In the genomic region with DNA sequence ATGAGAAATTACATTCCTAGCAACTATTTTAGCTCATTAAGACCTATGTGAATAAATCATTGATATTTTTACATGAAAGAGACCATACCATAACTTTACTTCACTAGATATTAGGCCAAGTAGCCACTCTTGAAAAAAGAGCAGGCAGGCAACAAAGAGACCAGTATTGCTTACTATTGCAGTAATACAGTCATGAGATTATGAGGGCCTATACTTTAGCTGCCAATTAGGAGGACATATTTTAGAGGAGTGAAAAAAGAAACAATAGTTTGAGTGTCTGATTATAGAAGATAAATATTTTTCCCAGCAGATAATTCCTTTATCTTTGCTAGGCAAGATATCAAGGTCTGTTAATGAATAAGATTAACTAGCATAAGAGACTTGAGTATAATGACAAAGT, we compare ENCODE assay signal across 32 cellular contexts.
DNase-seq lines count a peak whose midpoint lies in the region; ATAC-seq and TF ChIP-seq lines count a peak whose summit lies in the region.
"Had no signal": no experiment of that assay in that cellular context is flagged by ENCODE, and none has a peak within 500 bp of the region (broad histone marks: within the 10 kb centered on the region; RNA-seq: fewer than 3 reads in every experiment).

No MANE protein-coding gene starts in this region.

- H3K4me3 ChIP-seq in retinal pigment epithelial cell (ENCODE audit: low read length) (no peak overlapping the region), prostate gland (no peak overlapping the region)
- no peak overlapping the region for H3K4me3 ChIP-seq in naive thymus-derived CD4-positive, alpha-beta T cell (ENCODE audit: low read length)
- H3K4me3 ChIP-seq: A549; BLaER1; BLaER1 treated with 17β-estradiol and CSF1 and Interleukin-3, amounts not matched to agents 10 nM and 100 nM had no signal

- no peaks in the 10 kb centered on the region for H3K9me3 ChIP-seq in naive thymus-derived CD4-positive, alpha-beta T cell (ENCODE audit: control insufficient read depth in 2 of 3, low read length in 3 of 3)
- no peaks in the 10 kb centered on the region for H3K9me3 ChIP-seq in prostate gland
- H3K9me3 ChIP-seq: A549; BE2C; BLaER1; BLaER1 treated with 17β-estradiol and CSF1 and Interleukin-3, amounts not matched to agents 10 nM and 100 nM; Caco-2 had no signal

- no peak overlapping the region for H3K27ac Mint-ChIP-seq in naive thymus-derived CD4-positive, alpha-beta T cell
- H3K27ac Mint-ChIP-seq: B cell; CD14-positive monocyte; CD4-positive, alpha-beta memory T cell; CD4-positive, alpha-beta T cell; CD4-positive, CD25-positive, alpha-beta regulatory T cell; CD8-positive, alpha-beta memory T cell; CD8-positive, alpha-beta T cell had no signal

- no peaks in the 10 kb centered on the region for H3K4me1 ChIP-seq in naive thymus-derived CD4-positive, alpha-beta T cell (ENCODE audit: control insufficient read depth in 2 of 2, insufficient read depth in 2 of 2, low read length in 2 of 2)
- no peaks in the 10 kb centered on the region for H3K4me1 ChIP-seq in prostate gland (replicated peaks)
- H3K4me1 ChIP-seq: A549; BE2C; BLaER1; BLaER1 treated with 17β-estradiol and CSF1 and Interleukin-3, amounts not matched to agents 10 nM and 100 nM; Caco-2 had no signal

- TF ChIP-seq CTCF in retinal pigment epithelial cell (conservative IDR thresholded peaks at IDR 0.05; ENCODE audit: low read depth, low read length), result no peak
- no peak for TF ChIP-seq CTCF in prostate gland (IDR thresholded peaks at IDR 0.05)

- ATAC-seq in naive thymus-derived CD4-positive, alpha-beta T cell, result no peak
- ATAC-seq in HG02970 (IDR thresholded peaks at IDR 0.05; ENCODE audit: low FRiP score, unreplicated experiment), result no peak
- ATAC-seq: A549; CD8-positive, alpha-beta T cell had no signal

- CTCF ChIA-PET in naive thymus-derived CD4-positive, alpha-beta T cell (lab: Charles Lee), result no interaction called here

- intact Hi-C loops in naive thymus-derived CD4-positive, alpha-beta T cell (cut with micrococcal nuclease), result no loop called here
- intact Hi-C loops in prostate gland (cut with DNase I), result no loop called here

- H3K27me3 ChIP-seq in naive thymus-derived CD4-positive, alpha-beta T cell (ENCODE audit: control insufficient read depth in 2 of 2, insufficient read depth in 2 of 2, low read length in 2 of 2), result no peaks in the 10 kb centered on the region
- H3K27me3 ChIP-seq in prostate gland (replicated peaks; ENCODE audit: insufficient read depth), result no peaks in the 10 kb centered on the region
- H3K27me3 ChIP-seq: BE2C; BLaER1; BLaER1 treated with 17β-estradiol and CSF1 and Interleukin-3, amounts not matched to agents 10 nM and 100 nM had no signal

- H3K4me1 Mint-ChIP-seq in naive thymus-derived CD4-positive, alpha-beta T cell, result no peaks in the 10 kb centered on the region
- H3K4me1 Mint-ChIP-seq: B cell; CD14-positive monocyte; CD4-positive, alpha-beta memory T cell; CD4-positive, CD25-positive, alpha-beta regulatory T cell; CD8-positive, alpha-beta memory T cell had no signal

- H3K4me3 Mint-ChIP-seq in naive thymus-derived CD4-positive, alpha-beta T cell, result no peak overlapping the region
- H3K4me3 Mint-ChIP-seq: B cell; CD14-positive monocyte; CD4-positive, alpha-beta memory T cell; CD4-positive, alpha-beta T cell; CD4-positive, CD25-positive, alpha-beta regulatory T cell; CD8-positive, alpha-beta memory T cell; CD8-positive, alpha-beta T cell had no signal

- no peak overlapping the region for H3K27ac ChIP-seq in naive thymus-derived CD4-positive, alpha-beta T cell (ENCODE audit: low read depth, low read length)
- H3K27ac ChIP-seq in prostate gland, result no peak overlapping the region
- H3K27ac ChIP-seq: 22Rv1; A549; BLaER1; BLaER1 treated with 17β-estradiol and CSF1 and Interleukin-3, amounts not matched to agents 10 nM and 100 nM; C4-2B had no signal

- peaks cover 0 to 8% (median 2%) of the 10 kb centered on the region in 11 donors for H3K9me3 Mint-ChIP-seq in naive thymus-derived CD4-positive, alpha-beta T cell

- no peak for TF ChIP-seq POLR2A in prostate gland (IDR thresholded peaks at IDR 0.05)

- POLR2A ChIA-PET in naive thymus-derived CD4-positive, alpha-beta T cell (lab: Charles Lee), result no interaction called here

- no peaks in the 10 kb centered on the region for H3K36me3 ChIP-seq in naive thymus-derived CD4-positive, alpha-beta T cell (ENCODE audit: control insufficient read depth in 2 of 3, insufficient read depth in 3 of 3, low read length in 3 of 3)
- H3K36me3 ChIP-seq in prostate gland, result no peaks in the 10 kb centered on the region
- H3K36me3 ChIP-seq: BE2C; BLaER1; BLaER1 treated with 17β-estradiol and CSF1 and Interleukin-3, amounts not matched to agents 10 nM and 100 nM had no signal

- peak; percentile 60 for DNase-seq in COLO829 (ENCODE audit: low spot score)
- DNase-seq in foreskin melanocyte, result peak; percentile 25
- DNase-seq in retinal pigment epithelial cell (ENCODE audit: low read depth), result peak; percentile 51
- DNase-seq in naive thymus-derived CD4-positive, alpha-beta T cell, result no peak
- DNase-seq in prostate gland (ENCODE audit: low spot score), result no peak
- DNase-seq: 8988T; ACHN; AML-193; BE2C; C1 segment of cervical spinal cord; Caco-2; Calu3; CD4-positive, alpha-beta memory T cell; CD4-positive, alpha-beta T cell; CD4-positive, CD25-positive, alpha-beta regulatory T cell; CD8-positive, alpha-beta memory T cell; CD8-positive, alpha-beta T cell; COR-L47; DMS 273 treated with DMSO at 0.1 percent for 48 hours; DMS153; DMS79; DMS79 treated with DMSO at 0.1 percent for 48 hours; DND-41; EL had no signal

- no peaks in the 10 kb centered on the region for H3K27me3 Mint-ChIP-seq in naive thymus-derived CD4-positive, alpha-beta T cell
- H3K27me3 Mint-ChIP-seq: B cell; CD4-positive, alpha-beta memory T cell; CD4-positive, alpha-beta T cell; CD4-positive, CD25-positive, alpha-beta regulatory T cell; CD8-positive, alpha-beta memory T cell had no signal

- no peaks in the 10 kb centered on the region for H3K36me3 Mint-ChIP-seq in naive thymus-derived CD4-positive, alpha-beta T cell
- H3K36me3 Mint-ChIP-seq: CD14-positive monocyte; CD4-positive, alpha-beta memory T cell; CD4-positive, CD25-positive, alpha-beta regulatory T cell; CD8-positive, alpha-beta memory T cell; CD8-positive, alpha-beta T cell had no signal

Comparison
In these comparisons a context has a peak if more than half of its experiments do, and no peak if none do; other contexts are left out.
1. DNase-seq: peak in COLO829 (single experiment), foreskin melanocyte (single experiment) and retinal pigment epithelial cell (single experiment); none in naive thymus-derived CD4-positive, alpha-beta T cell (0 of 9) and prostate gland (single experiment).